In genomic region chr12:26452511-26452910, GRCh38 we compare ENCODE assay signal across 17 cellular contexts.
"Had no signal": no experiment of that assay in that cellular context is flagged by ENCODE, and none has a peak within 500 bp of the region (broad histone marks: within the 10 kb centered on the region; RNA-seq: fewer than 3 reads in every experiment).

No MANE protein-coding gene starts in this region.

- ATAC-seq: activated CD8-positive, alpha-beta memory T cell treated with anti-CD3 and anti-CD28 coated beads, Interleukin-2, amount 10 ng/mL, durations not matched to agents 7 days and 5 days; activated CD8-positive, alpha-beta T cell treated with anti-CD3 and anti-CD28 coated beads for 36 hours; activated naive CD8-positive, alpha-beta T cell treated with anti-CD3 and anti-CD28 coated beads, Interleukin-2, amount 50 U/mL, for 24 hours; esophagus mucosa; left colon; naive thymus-derived CD8-positive, alpha-beta T cell had no signal

- FAIRE-seq: keratinocyte had no signal

- DNase-seq: activated CD4-positive, alpha-beta T cell treated with anti-CD3 and anti-CD28 coated beads, Interleukin-2, amount 10 ng/mL, durations not matched to agents 7 days and 5 days; activated CD8-positive, alpha-beta memory T cell treated with anti-CD3 and anti-CD28 coated beads, Interleukin-2, amount 10 ng/mL, durations not matched to agents 7 days and 5 days; activated CD8-positive, alpha-beta T cell treated with anti-CD3 and anti-CD28 coated beads for 36 hours; activated effector memory CD4-positive, alpha-beta T cell treated with anti-CD3 and anti-CD28 coated beads, Interleukin-2, amount 50 U/mL, for 16 hours; activated naive CD4-positive, alpha-beta T cell treated with anti-CD3 and anti-CD28 coated beads, Interleukin-2, amount 50 U/mL, for 16 hours; activated naive CD8-positive, alpha-beta T cell treated with anti-CD3 and anti-CD28 coated beads, Interleukin-2, amount 50 U/mL, for 24 hours; activated T-cell treated with anti-CD3 and anti-CD28 coated beads for 4 hours; effector CD4-positive, alpha-beta T cell; left colon; naive thymus-derived CD8-positive, alpha-beta T cell; posterior cingulate gyrus; spleen; stimulated activated CD4-positive, alpha-beta T cell treated with anti-CD3 and anti-CD28 coated beads, Interleukin-4, amount 100 ng/mL, for 1 hour; stimulated activated naive CD4-positive, alpha-beta T cell; T-helper 9 cell had no signal
